In genomic region chr4:67973608-67974007, GRCh38 we compare ENCODE assay signal across 9 cellular contexts. TPM values are rescaled to one million over a fixed set of nuclear protein-coding genes. Genes with fewer than 3 reads are reported as not detected.
"Had no signal": no experiment of that assay in that cellular context is flagged by ENCODE, and none has a peak within 500 bp of the region (broad histone marks: within the 10 kb centered on the region; RNA-seq: fewer than 3 reads in every experiment).

No MANE protein-coding gene starts in this region.

- FAIRE-seq: H54, HTR-8/SVneo had no signal

- H3K4me3 Mint-ChIP-seq: H9 had no signal

- H3K27ac ChIP-seq: GM23248 had no signal

- DNase-seq: GM23248, GOT3, H9, HCEC 1CT, IMR-90, KBM-7 had no signal

- H3K27ac Mint-ChIP-seq: H9 had no signal

- H3K9ac ChIP-seq: GM23248 had no signal

- H3K4me3 ChIP-seq: GM23248 had no signal

- H2AFZ ChIP-seq: GM23248 had no signal

RNA-seq across cellular contexts. Expression of gene TMPRSS11A, which starts 10.3 kb away (rescaled TPM):
- total RNA-seq: GM23248, H9, HT-29, IMR-90 had no signal
- polyA plus RNA-seq: GM23248, IMR-90 had no signal
